18 cellular contexts compared by ENCODE assay signal in the genomic region with DNA sequence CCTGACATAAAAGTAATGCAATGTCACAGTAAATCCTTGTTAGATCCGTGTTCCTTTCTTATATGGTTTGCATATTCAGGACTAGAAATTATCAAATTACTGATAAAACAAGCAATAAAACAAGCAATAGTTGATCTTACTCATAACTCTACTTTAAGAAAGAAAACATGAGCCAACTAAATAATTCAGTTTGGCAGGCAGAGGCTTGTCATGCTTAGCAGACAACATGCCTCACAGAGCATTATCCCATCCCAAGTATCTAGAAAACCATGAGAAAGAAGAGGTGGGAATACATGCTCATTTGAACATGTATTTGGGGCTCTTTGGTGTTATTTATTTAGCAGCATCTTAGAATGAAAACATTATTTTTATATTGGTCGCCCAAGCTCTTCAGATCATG.
"Had no signal": no experiment of that assay in that cellular context is flagged by ENCODE, and none has a peak within 500 bp of the region (broad histone marks: within the 10 kb centered on the region; RNA-seq: fewer than 3 reads in every experiment).

No MANE protein-coding gene starts in this region.

- H3K27ac ChIP-seq: coronary artery, neutrophil, stomach, suprapubic skin, thyroid gland, uterus had no signal

- H3K4me1 ChIP-seq: thyroid gland, uterus had no signal

- H3K9me3 ChIP-seq: neutrophil, right atrium auricular region, stomach, suprapubic skin, thyroid gland, uterus had no signal

- DNase-seq: effector CD4-positive, alpha-beta T cell; endodermal cell; immature natural killer cell; kidney; left cardiac atrium; left ventricle myocardium superior; naive thymus-derived CD8-positive, alpha-beta T cell; posterior cingulate gyrus; small intestine; stimulated activated CD4-positive, alpha-beta T cell treated with anti-CD3 and anti-CD28 coated beads, Interleukin-12 subunit alpha, Interleukin-12 subunit beta, amount 100 ng/mL, for 4 hours; stimulated activated naive CD4-positive, alpha-beta T cell; stomach; thyroid gland; uterus had no signal

- H3K4me3 ChIP-seq: coronary artery, right atrium auricular region, stomach, suprapubic skin, thyroid gland, uterus had no signal

- H3K27me3 ChIP-seq: right atrium auricular region, stomach, suprapubic skin, thyroid gland, uterus had no signal

- ATAC-seq: naive thymus-derived CD8-positive, alpha-beta T cell had no signal

- H3K36me3 ChIP-seq: neutrophil, right atrium auricular region, stomach, suprapubic skin, thyroid gland, uterus had no signal
